In the genomic region with DNA sequence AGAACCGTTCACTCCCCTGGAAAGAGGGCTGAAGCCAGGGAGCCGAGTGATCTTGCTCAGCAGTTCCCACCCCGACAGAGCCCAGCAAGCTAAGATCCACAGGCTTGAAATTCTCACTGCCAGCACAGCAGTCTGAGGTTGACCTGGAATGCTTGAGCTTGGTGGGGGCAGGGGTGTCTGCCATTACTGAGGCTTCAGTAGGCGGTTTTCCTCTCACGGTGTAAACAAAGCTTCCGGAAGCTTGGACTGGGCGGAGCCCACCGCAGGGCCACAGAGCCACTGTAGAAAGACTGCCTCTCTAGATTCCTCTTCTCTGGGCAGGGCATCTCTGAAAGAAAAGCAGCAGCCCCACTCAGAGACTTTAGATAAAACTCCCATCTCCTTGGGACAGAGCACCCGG, we compare ENCODE assay signal across 12 cellular contexts.
"Had no signal": no experiment of that assay in that cellular context is flagged by ENCODE, and none has a peak within 500 bp of the region (broad histone marks: within the 10 kb centered on the region; RNA-seq: fewer than 3 reads in every experiment).

No MANE protein-coding gene starts in this region.

- H3K27me3 ChIP-seq: sigmoid colon, testis, upper lobe of right lung had no signal

- H3K4me3 ChIP-seq: mucosa of descending colon, sigmoid colon, testis, upper lobe of right lung had no signal

- DNase-seq: activated effector memory CD4-positive, alpha-beta T cell treated with anti-CD3 and anti-CD28 coated beads, Interleukin-2, amount 50 U/mL, for 16 hours; activated T-cell treated with anti-CD3 and anti-CD28 coated beads, Interleukin-2, amount 50 U/mL, for 24 hours; erythroblast; hippocampal formation; mucosa of descending colon; sigmoid colon; stimulated activated CD4-positive, alpha-beta T cell treated with anti-CD3 and anti-CD28 coated beads, Interleukin-4, amount 100 ng/mL, for 24 hours; stimulated activated naive CD8-positive, alpha-beta T cell treated with anti-CD3 and anti-CD28 coated beads, Interleukin-15, amount 100 ng/mL, for 72 hours; testis; upper lobe of right lung had no signal

- H3K27ac ChIP-seq: sigmoid colon, testis, upper lobe of right lung had no signal

- H3K4me1 ChIP-seq: sigmoid colon, testis, upper lobe of right lung had no signal

- ATAC-seq: mucosa of descending colon; natural killer cell treated with Interleukin-12 subunit alpha and Interleukin-12 subunit beta and Interleukin-15 and Interleukin-18, amount 100 ng/mL, for 72 hours; SK-N-SH treated with all-trans-retinoic acid at 6 μM for 48 hours; stimulated activated naive CD8-positive, alpha-beta T cell treated with anti-CD3 and anti-CD28 coated beads, Interleukin-15, amount 100 ng/mL, for 72 hours; upper lobe of right lung had no signal

- H3K9me3 ChIP-seq: mucosa of descending colon, sigmoid colon, testis, upper lobe of right lung had no signal
